Comparison of ENCODE assay signal across 9 cellular contexts in the genomic region with DNA sequence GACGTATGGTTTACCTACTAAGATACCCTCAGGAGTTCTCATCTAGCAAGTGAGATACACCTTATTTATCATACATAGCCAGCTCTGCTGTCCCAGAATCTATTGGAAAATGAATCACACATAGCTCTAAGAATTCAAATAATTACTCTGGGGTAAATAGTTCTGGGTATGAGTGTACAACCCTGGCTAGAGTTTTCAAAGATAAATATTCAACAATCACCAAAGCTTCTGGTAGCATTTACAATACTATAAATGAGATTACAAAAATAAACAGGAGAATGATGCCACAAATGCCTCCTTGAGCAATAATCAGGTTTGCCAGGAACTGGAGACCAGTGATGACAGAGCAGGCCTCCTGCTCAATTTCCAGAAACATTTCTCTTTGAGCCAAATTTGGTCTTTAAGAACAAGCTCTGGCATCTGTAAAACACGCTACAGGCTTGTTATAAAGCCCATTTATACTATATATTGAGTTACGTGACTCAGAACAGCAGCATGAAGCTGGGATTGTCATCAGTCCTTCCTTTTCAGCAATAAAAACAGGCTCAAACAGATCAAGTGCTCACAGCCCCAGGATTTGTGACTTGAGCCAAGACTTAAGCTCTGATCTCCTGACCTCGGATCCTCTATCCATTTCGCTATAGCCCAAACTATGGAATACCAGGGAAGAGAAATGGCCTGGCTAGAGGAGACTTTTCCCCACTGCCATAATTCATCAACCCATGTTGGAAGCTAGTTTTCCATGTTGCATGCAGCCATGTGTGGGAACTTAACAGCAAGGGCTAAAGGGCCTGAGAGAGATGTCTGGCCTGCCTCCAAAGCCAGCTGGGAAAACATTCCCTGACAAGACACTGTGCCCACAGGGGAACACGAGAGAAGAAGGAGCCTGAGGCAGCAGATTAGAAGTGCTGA. TPM values are rescaled to one million over a fixed set of nuclear protein-coding genes. Genes with fewer than 3 reads are reported as not detected.
DNase-seq lines count a peak whose midpoint lies in the region; ATAC-seq and TF ChIP-seq lines count a peak whose summit lies in the region.
"Had no signal": no experiment of that assay in that cellular context is flagged by ENCODE, and none has a peak within 500 bp of the region (broad histone marks: within the 10 kb centered on the region; RNA-seq: fewer than 3 reads in every experiment).

No MANE protein-coding gene starts in this region.

- H3K27me3 ChIP-seq in lower lobe of right lung (ENCODE audit: low read depth) (no peaks in the 10 kb centered on the region), upper lobe of right lung (no peaks in the 10 kb centered on the region)

- H3K4me1 ChIP-seq in lower lobe of right lung (peaks cover 40% of the 10 kb centered on the region), upper lobe of right lung (peaks cover 21% of the 10 kb centered on the region)

- peaks cover 6% of the 10 kb centered on the region for H3K9me3 Mint-ChIP-seq in activated T-cell treated with anti-CD3 and anti-CD28 coated beads, Interleukin-2, amount 50 U/mL, for 24 hours
- H3K9me3 Mint-ChIP-seq in brain (no peaks in the 10 kb centered on the region), natural killer cell (no peaks in the 10 kb centered on the region)
- peaks cover 0 to 15% (median 9%) of the 10 kb centered on the region in 9 donors for H3K9me3 Mint-ChIP-seq in naive thymus-derived CD8-positive, alpha-beta T cell

- H3K4me1 Mint-ChIP-seq in activated T-cell treated with anti-CD3 and anti-CD28 coated beads, Interleukin-2, amount 50 U/mL, for 24 hours (ENCODE audit: low read depth), result peaks cover 74% of the 10 kb centered on the region
- H3K4me1 Mint-ChIP-seq in brain (peaks cover 51% of the 10 kb centered on the region), natural killer cell (peaks cover 19 to 27% of the 10 kb centered on the region in 2 donors)
- peaks cover 22 to 67% (median 37%) of the 10 kb centered on the region in 4 donors for H3K4me1 Mint-ChIP-seq in naive thymus-derived CD8-positive, alpha-beta T cell

- peaks cover 36% of the 10 kb centered on the region for H3K36me3 Mint-ChIP-seq in activated T-cell treated with anti-CD3 and anti-CD28 coated beads, Interleukin-2, amount 50 U/mL, for 24 hours (ENCODE audit: low read depth)
- H3K36me3 Mint-ChIP-seq in brain (peaks cover 21% of the 10 kb centered on the region), natural killer cell (no peaks in the 10 kb centered on the region)
- H3K36me3 Mint-ChIP-seq in naive thymus-derived CD8-positive, alpha-beta T cell, result peaks cover 13 to 31% (median 15%) of the 10 kb centered on the region in 3 donors

- no peaks in the 10 kb centered on the region for H3K27me3 Mint-ChIP-seq in activated T-cell treated with anti-CD3 and anti-CD28 coated beads, Interleukin-2, amount 50 U/mL, for 24 hours
- no peaks in the 10 kb centered on the region for H3K27me3 Mint-ChIP-seq in brain
- no peaks in the 10 kb centered on the region for H3K27me3 Mint-ChIP-seq in naive thymus-derived CD8-positive, alpha-beta T cell
- H3K27me3 Mint-ChIP-seq in natural killer cell (ENCODE audit: low read depth in 2 of 2), result no peaks in the 10 kb centered on the region

- H3K9me3 ChIP-seq in lower lobe of right lung, result no peaks in the 10 kb centered on the region
- H3K9me3 ChIP-seq in upper lobe of right lung, result no peaks in the 10 kb centered on the region

- H3K36me3 ChIP-seq in lower lobe of right lung (no peaks in the 10 kb centered on the region), upper lobe of right lung (no peaks in the 10 kb centered on the region)

- no peak for DNase-seq in activated T-cell treated with anti-CD3 and anti-CD28 coated beads, Interleukin-2, amount 50 U/mL, for 24 hours
- no peak for DNase-seq in activated T-cell treated with anti-CD3 and anti-CD28 coated beads, Interleukin-2, amount 50 U/mL, for 48 hours
- no peak for DNase-seq in lower lobe of right lung
- DNase-seq in upper lobe of right lung, result no peak
- no peak for DNase-seq in UCSD-AML1 (lab: John Stamatoyannopoulos, UW; ENCODE audit: unreplicated experiment)
- no peak for DNase-seq in naive thymus-derived CD8-positive, alpha-beta T cell
- DNase-seq in natural killer cell, result no peak

- POLR2A ChIA-PET in naive thymus-derived CD8-positive, alpha-beta T cell (lab: Charles Lee), result interaction anchor here (1.3 kb wide), 1 partner anchor 151 kb away, joined by 4 read pairs; a partner anchor contains a TSS

- TF ChIP-seq CTCF in brain (conservative IDR thresholded peaks at IDR 0.05), result no peak
- no peak for TF ChIP-seq CTCF in lower lobe of right lung (IDR thresholded peaks at IDR 0.05)
- no peak for TF ChIP-seq CTCF in upper lobe of right lung (IDR thresholded peaks at IDR 0.05)
- TF ChIP-seq CTCF in natural killer cell (IDR thresholded peaks at IDR 0.05), result no peak

- no peak overlapping the region for H3K4me3 ChIP-seq in lower lobe of right lung
- no peak overlapping the region for H3K4me3 ChIP-seq in upper lobe of right lung

- peak overlapping the region; percentile 8 for H3K27ac ChIP-seq in lower lobe of right lung
- H3K27ac ChIP-seq in upper lobe of right lung, result peak overlapping the region; percentile 59

- no peak overlapping the region for H3K4me3 Mint-ChIP-seq in activated T-cell treated with anti-CD3 and anti-CD28 coated beads, Interleukin-2, amount 50 U/mL, for 24 hours
- peak overlapping the region in 1 of 5 experiments; percentile 29 for H3K4me3 Mint-ChIP-seq in brain
- H3K4me3 Mint-ChIP-seq in naive thymus-derived CD8-positive, alpha-beta T cell, result no peak overlapping the region
- H3K4me3 Mint-ChIP-seq in natural killer cell, result no peak overlapping the region
- H3K4me3 Mint-ChIP-seq: T-helper 1 cell treated with Interleukin-12 subunit alpha and Interleukin-12 subunit beta and Interleukin-4 antibody, amounts not matched to agents 30 μg/mL and 1 μg/mL, for 36 hours had no signal

- peak overlapping the region; percentile 23 for H3K27ac Mint-ChIP-seq in activated T-cell treated with anti-CD3 and anti-CD28 coated beads, Interleukin-2, amount 50 U/mL, for 24 hours
- H3K27ac Mint-ChIP-seq in brain, result peak overlapping the region in 4 of 5 experiments; percentile 58 to 79 (median 76)
- H3K27ac Mint-ChIP-seq in naive thymus-derived CD8-positive, alpha-beta T cell, result peak overlapping the region in 4 of 10 donors; percentile 23 to 80 (median 54)
- no peak overlapping the region for H3K27ac Mint-ChIP-seq in natural killer cell
- H3K27ac Mint-ChIP-seq: T-helper 1 cell treated with Interleukin-12 subunit alpha and Interleukin-12 subunit beta and Interleukin-4 antibody, amounts not matched to agents 30 μg/mL and 1 μg/mL, for 36 hours had no signal

- intact Hi-C loops in lower lobe of right lung (cut with DNase I), result loop anchor here (10.0 kb wide), 1 partner anchor 127 kb away; no protein-coding TSS in a partner anchor
- intact Hi-C loops in upper lobe of right lung (cut with DNase I), result no loop called here
- intact Hi-C loops in natural killer cell (cut with micrococcal nuclease), result no loop called here

- peak in 1 of 2 donors; percentile 40 for ATAC-seq in lower lobe of right lung
- no peak for ATAC-seq in upper lobe of right lung
- no peak for ATAC-seq in naive thymus-derived CD8-positive, alpha-beta T cell
- ATAC-seq in natural killer cell, result no peak

RNA-seq across cellular contexts. Expression of a gene that starts 19.7 kb away (rescaled TPM):
- 7.4 TPM for polyA plus RNA-seq in brain (ENCODE audit: insufficient read depth, low read depth, low replicate concordance)
- total RNA-seq in lower lobe of right lung, result 15.5 TPM
- 12.5 TPM for total RNA-seq in upper lobe of right lung
- total RNA-seq in naive thymus-derived CD8-positive, alpha-beta T cell, result 10 to 100 TPM; 28.1 to 35.5 TPM
- polyA plus RNA-seq in naive thymus-derived CD8-positive, alpha-beta T cell, result 10 to 100 TPM; 10.7 to 17.4 (median 12.8) TPM
- 10 to 100 TPM; 10.2 to 23.3 (median 20.5) TPM for total RNA-seq in natural killer cell

Comparison
In these comparisons a context has a peak if more than half of its experiments do, and no peak if none do; other contexts are left out.
1. H3K27ac Mint-ChIP-seq: peak in activated T-cell treated with anti-CD3 and anti-CD28 coated beads, Interleukin-2, amount 50 U/mL, for 24 hours (single experiment) and brain (4 of 5); none in natural killer cell (0 of 2).